24 cellular contexts compared by ENCODE assay signal in the genomic region with DNA sequence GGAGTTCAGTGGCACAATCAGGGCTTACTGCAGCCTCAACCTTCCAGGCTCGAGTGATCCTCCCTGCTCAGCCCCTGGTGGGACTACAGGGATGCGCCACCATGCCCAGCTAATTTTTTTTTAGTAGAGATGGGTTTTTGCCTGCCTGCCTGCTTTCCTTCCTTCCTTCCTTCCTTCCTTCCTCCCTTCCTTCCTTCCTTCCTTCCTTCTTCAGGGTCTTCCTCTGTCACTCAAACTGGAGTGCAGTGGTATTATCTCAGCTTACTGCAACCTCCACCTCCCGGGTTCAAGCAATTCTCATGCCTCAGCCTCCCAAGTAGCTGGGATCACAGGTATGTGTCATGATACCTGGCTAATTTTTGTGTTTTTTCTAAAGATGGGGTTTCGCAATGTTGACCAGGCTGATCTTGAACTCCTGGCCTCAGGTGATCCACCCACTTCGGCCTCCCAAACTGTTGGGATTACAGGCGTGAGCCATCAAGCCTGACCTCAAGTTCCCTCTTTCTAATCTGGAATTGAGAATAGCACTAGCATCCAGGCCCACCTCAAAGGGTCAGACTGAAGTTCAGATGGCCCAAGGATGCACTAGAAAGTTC. TPM values are rescaled to one million over a fixed set of nuclear protein-coding genes. Genes with fewer than 3 reads are reported as not detected.
"Had no signal": no experiment of that assay in that cellular context is flagged by ENCODE, and none has a peak within 500 bp of the region (broad histone marks: within the 10 kb centered on the region; RNA-seq: fewer than 3 reads in every experiment).

No MANE protein-coding gene starts in this region.

- H3K36me3 ChIP-seq: adrenal gland had no signal

- H3K4me3 ChIP-seq: adrenal gland had no signal

- ATAC-seq: activated CD4-positive, CD25-positive, alpha-beta regulatory T cell treated with anti-CD3 and anti-CD28 coated beads, Interleukin-2, amount 50 U/mL, for 24 hours; activated CD8-positive, alpha-beta T cell treated with anti-CD3 and anti-CD28 coated beads for 36 hours; Right ventricle myocardium inferior had no signal

- DNase-seq: activated CD4-positive, alpha-beta T cell treated with anti-CD3 and anti-CD28 coated beads for 4 hours; activated CD8-positive, alpha-beta T cell treated with anti-CD3 and anti-CD28 coated beads for 36 hours; activated naive CD4-positive, alpha-beta T cell treated with anti-CD3 and anti-CD28 coated beads, Interleukin-2, amount 50 U/mL, for 16 hours; activated naive CD8-positive, alpha-beta T cell treated with anti-CD3 and anti-CD28 coated beads, Interleukin-2, amount 10 ng/mL, durations not matched to agents 7 days and 5 days; activated T-cell treated with anti-CD3 and anti-CD28 coated beads, Interleukin-2, amount 50 U/mL, for 24 hours; adrenal gland; anterior cingulate cortex; cerebellar nuclear complex; Karpas-422; MM.1S; NCI-H1417; NCI-H2029; NCI-H2107; NCI-H345; NCI-H510A; NCI-H526 treated with DMSO at 0.1 percent for 48 hours; NK-92 treated with Interleukin-12 subunit alpha and Interleukin-12 subunit beta, amount 100 ng/mL, for 24 hours; OCI-M1; RPMI8226; SW 1271 had no signal

- H3K9me3 ChIP-seq: adrenal gland had no signal

- H3K27ac ChIP-seq: adrenal gland had no signal

RNA-seq across cellular contexts. Expression of a gene that starts 45.3 kb away (rescaled TPM):
- total RNA-seq: activated CD8-positive, alpha-beta T cell treated with anti-CD3 and anti-CD28 coated beads for 36 hours; activated naive CD8-positive, alpha-beta T cell treated with anti-CD3 and anti-CD28 coated beads, Interleukin-2, amount 10 ng/mL, durations not matched to agents 7 days and 5 days; adrenal gland; cardiac septum; Right ventricle myocardium inferior; T-helper 1 cell treated with Interleukin-12 subunit alpha and Interleukin-12 subunit beta and Interleukin-4 antibody, amounts not matched to agents 30 ng/mL and 1 ng/mL, for 36 hours had no signal

RNA-seq across cellular contexts. Expression of a gene that starts 45.9 kb away (rescaled TPM):
- total RNA-seq: activated CD8-positive, alpha-beta T cell treated with anti-CD3 and anti-CD28 coated beads for 36 hours; activated naive CD8-positive, alpha-beta T cell treated with anti-CD3 and anti-CD28 coated beads, Interleukin-2, amount 10 ng/mL, durations not matched to agents 7 days and 5 days; adrenal gland; cardiac septum; Right ventricle myocardium inferior; T-helper 1 cell treated with Interleukin-12 subunit alpha and Interleukin-12 subunit beta and Interleukin-4 antibody, amounts not matched to agents 30 ng/mL and 1 ng/mL, for 36 hours had no signal
- polyA plus RNA-seq: adrenal gland had no signal

RNA-seq across cellular contexts. Expression of a gene that starts 50.9 kb away (rescaled TPM):
- total RNA-seq: cardiac septum, Right ventricle myocardium inferior had no signal

RNA-seq across cellular contexts. Expression of a gene that starts 51.5 kb away (rescaled TPM):
- total RNA-seq: activated CD8-positive, alpha-beta T cell treated with anti-CD3 and anti-CD28 coated beads for 36 hours; activated naive CD8-positive, alpha-beta T cell treated with anti-CD3 and anti-CD28 coated beads, Interleukin-2, amount 10 ng/mL, durations not matched to agents 7 days and 5 days; Right ventricle myocardium inferior; T-helper 1 cell treated with Interleukin-12 subunit alpha and Interleukin-12 subunit beta and Interleukin-4 antibody, amounts not matched to agents 30 ng/mL and 1 ng/mL, for 36 hours had no signal
- polyA plus RNA-seq: adrenal gland had no signal
